Comparison of ENCODE assay signal across 21 cellular contexts in the genomic region with DNA sequence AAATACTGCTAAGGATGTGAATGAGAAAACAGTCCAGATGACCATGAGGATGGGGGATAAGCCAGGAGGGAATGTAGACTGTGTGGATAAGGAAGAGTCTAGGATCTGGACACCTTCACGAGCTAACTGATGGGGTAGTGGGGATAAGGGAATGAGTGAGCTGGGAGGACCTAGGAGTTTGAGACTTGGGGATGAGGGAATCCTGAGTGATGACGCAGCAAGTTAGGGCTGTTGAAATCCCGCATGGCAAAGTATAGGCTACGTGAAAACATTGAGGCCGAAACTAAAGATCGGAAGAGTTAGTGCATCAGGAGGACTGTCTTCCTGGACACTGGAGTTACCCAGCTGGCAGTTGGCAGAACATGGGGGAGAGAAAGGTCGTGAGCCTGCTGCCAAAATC.
A peak's percentile ranks its signal among the peaks of the same experiment; 100 is the strongest.
DNase-seq lines count a peak whose midpoint lies in the region; ATAC-seq, FAIRE-seq and TF ChIP-seq lines count a peak whose summit lies in the region.
"Had no signal": no experiment of that assay in that cellular context is flagged by ENCODE, and none has a peak within 500 bp of the region (broad histone marks: within the 10 kb centered on the region; RNA-seq: fewer than 3 reads in every experiment).

No MANE protein-coding gene starts in this region.

- H3K27me3 Mint-ChIP-seq in Caco-2 (ENCODE audit: insufficient read depth, unreplicated experiment) (no peaks in the 10 kb centered on the region), brain (peaks cover 4% of the 10 kb centered on the region), nephron (ENCODE audit: low read depth) (peaks cover 3% of the 10 kb centered on the region)

- H3K9me3 ChIP-seq in Caco-2: no peaks in the 10 kb centered on the region; the same call in 1 of the 2 replicates
- H3K9me3 ChIP-seq: BLaER1, HAP-1 had no signal

- TF ChIP-seq CTCF in Caco-2 (IDR thresholded peaks at IDR 0.05; ENCODE audit: insufficient read depth in 1 of 2, low read depth in 1 of 2, low read length in 1 of 2, severe bottlenecking in 1 of 2, unreplicated experiment in 1 of 2): no peak
- TF ChIP-seq CTCF in brain (conservative IDR thresholded peaks at IDR 0.05): no peak
- no peak for TF ChIP-seq CTCF in nephron (IDR thresholded peaks at IDR 0.05; ENCODE audit: unreplicated experiment in 3 of 3)

- peaks cover 57% of the 10 kb centered on the region for H3K4me1 ChIP-seq in Caco-2
- H3K4me1 ChIP-seq: BLaER1 had no signal

- H3K4me3 Mint-ChIP-seq in Caco-2 (ENCODE audit: unreplicated experiment): no peak overlapping the region
- no peak overlapping the region for H3K4me3 Mint-ChIP-seq in brain
- H3K4me3 Mint-ChIP-seq in nephron: peak overlapping the region in 1 of 3 experiments; percentile 7
- H3K4me3 Mint-ChIP-seq: B cell; CD4-positive, CD25-positive, alpha-beta regulatory T cell; CD8-positive, alpha-beta T cell; HFFc6 had no signal

- no peaks in the 10 kb centered on the region for H3K27me3 ChIP-seq in Caco-2 (replicated peaks; ENCODE audit: control insufficient read depth, insufficient read depth, low read length)
- H3K27me3 ChIP-seq: BLaER1 had no signal

- FAIRE-seq in H54 (lab: Jason Lieb, UNC): no peak
- FAIRE-seq: A204.1, D721Med, GM12878, GM19239 had no signal

- no peaks in the 10 kb centered on the region; the same call in 1 of the 2 replicates for H3K36me3 ChIP-seq in Caco-2 (ENCODE audit: control insufficient read depth, insufficient read depth, low read length)
- H3K36me3 ChIP-seq: BLaER1, HAP-1 had no signal

- no peak for ATAC-seq in HG03571 (IDR thresholded peaks at IDR 0.05; ENCODE audit: unreplicated experiment)
- ATAC-seq: CD8-positive, alpha-beta T cell; GM12878 had no signal

- H3K4me3 ChIP-seq in Caco-2 (ENCODE audit: low read depth, low read length): no peak overlapping the region
- H3K4me3 ChIP-seq: BLaER1, GM12878, GM23248, HAP-1 had no signal

- TF ChIP-seq POLR2A in H54 (IDR thresholded peaks at IDR 0.05; ENCODE audit: low read depth, low read length): no peak

- intact Hi-C loops in Caco-2 (cut with micrococcal nuclease; ENCODE audit: unreplicated experiment): no loop called here

- H3K36me3 Mint-ChIP-seq in Caco-2 (ENCODE audit: insufficient read depth, unreplicated experiment): no peaks in the 10 kb centered on the region
- no peaks in the 10 kb centered on the region for H3K36me3 Mint-ChIP-seq in brain
- H3K36me3 Mint-ChIP-seq in nephron (ENCODE audit: low read depth): no peaks in the 10 kb centered on the region
- H3K36me3 Mint-ChIP-seq: CD4-positive, CD25-positive, alpha-beta regulatory T cell; CD8-positive, alpha-beta T cell had no signal

- CTCF ChIA-PET in Caco-2 (lab: Charles Lee): no interaction called here

- no peak for DNase-seq in Caco-2
- no peak for DNase-seq in H54 (ENCODE audit: insufficient read length, low spot score)
- no peak for DNase-seq in effector CD4-positive, alpha-beta T cell
- DNase-seq: CD4-positive, CD25-positive, alpha-beta regulatory T cell; CD8-positive, alpha-beta T cell; DMS 273 treated with DMSO at 0.1 percent for 48 hours; DMS79; EL; GDM1; GM23248; HFFc6 had no signal

- POLR2A ChIA-PET in Caco-2 (lab: Charles Lee): no interaction called here

- peaks cover 42% of the 10 kb centered on the region for H3K4me1 Mint-ChIP-seq in Caco-2 (ENCODE audit: low read depth, unreplicated experiment)
- H3K4me1 Mint-ChIP-seq in brain: peaks cover 40% of the 10 kb centered on the region
- H3K4me1 Mint-ChIP-seq in nephron: peaks cover 46% of the 10 kb centered on the region
- H3K4me1 Mint-ChIP-seq: CD4-positive, CD25-positive, alpha-beta regulatory T cell had no signal

- peak overlapping the region; percentile 30 for H3K27ac Mint-ChIP-seq in Caco-2 (ENCODE audit: unreplicated experiment)
- H3K27ac Mint-ChIP-seq in brain: peak overlapping the region in 3 of 5 experiments; percentile 3 to 39 (median 14)
- peak overlapping the region in 2 of 3 experiments; percentile 17 to 19 for H3K27ac Mint-ChIP-seq in nephron
- H3K27ac Mint-ChIP-seq: B cell; CD4-positive, CD25-positive, alpha-beta regulatory T cell; CD8-positive, alpha-beta T cell; HFFc6 had no signal

- H3K9me3 Mint-ChIP-seq in Caco-2 (ENCODE audit: unreplicated experiment): no peaks in the 10 kb centered on the region
- H3K9me3 Mint-ChIP-seq in brain: peaks cover 0 to 9% (median 0%) of the 10 kb centered on the region in 5 experiments
- no peaks in the 10 kb centered on the region for H3K9me3 Mint-ChIP-seq in nephron
- H3K9me3 Mint-ChIP-seq: CD8-positive, alpha-beta T cell; HFFc6 had no signal

- BruUV-seq in Caco-2 (replicated peaks; lab: Mats Ljungman, UMichigan): no TSS peak
